In genomic region chr14:92644166-92644565, GRCh38 we compare ENCODE assay signal across 15 cellular contexts.
DNase-seq lines count a peak whose midpoint lies in the region; FAIRE-seq and TF ChIP-seq lines count a peak whose summit lies in the region.
"Had no signal": no experiment of that assay in that cellular context is flagged by ENCODE, and none has a peak within 500 bp of the region (broad histone marks: within the 10 kb centered on the region; RNA-seq: fewer than 3 reads in every experiment).

No MANE protein-coding gene starts in this region.

- no peaks in the 10 kb centered on the region for H3K27me3 Mint-ChIP-seq in mesothelial cell of epicardium (ENCODE audit: low read depth)
- peaks cover 10% of the 10 kb centered on the region for H3K27me3 Mint-ChIP-seq in neural progenitor cell (ENCODE audit: insufficient read depth, low read depth)
- H3K27me3 Mint-ChIP-seq in CD4-positive, alpha-beta memory T cell, result no peaks in the 10 kb centered on the region
- H3K27me3 Mint-ChIP-seq: effector memory CD8-positive, alpha-beta T cell had no signal

- DNase-seq in BJ (ENCODE audit: low read depth), result peak; percentile 19
- peak; percentile 63 for DNase-seq in HTR-8/SVneo (ENCODE audit: insufficient read length, low spot score)
- DNase-seq in cardiac fibroblast (ENCODE audit: low read depth in 2 of 2), result peak; percentile 57 to 69
- DNase-seq in mesothelial cell of epicardium (ENCODE audit: low spot score in 2 of 2, unreplicated experiment in 2 of 2), result no peak
- no peak for DNase-seq in neural progenitor cell (ENCODE audit: low spot score)
- no peak for DNase-seq in NCI-H2029 (lab: John Stamatoyannopoulos, UW)
- no peak for DNase-seq in CD4-positive, alpha-beta memory T cell
- no peak for DNase-seq in NCI-H446 treated with DMSO at 0.1 percent for 48 hours (lab: John Stamatoyannopoulos, UW)
- DNase-seq: amygdala; BE2C; effector memory CD8-positive, alpha-beta T cell; Peyer's patch; transverse colon; WERI-Rb-1 had no signal

- peaks cover 1% of the 10 kb centered on the region for H3K36me3 ChIP-seq in BJ (ENCODE audit: control insufficient read depth, insufficient read depth, low read length)
- H3K36me3 ChIP-seq in neural progenitor cell, result no peaks in the 10 kb centered on the region
- H3K36me3 ChIP-seq in CD4-positive, alpha-beta memory T cell (ENCODE audit: insufficient read depth, low read length), result no peaks in the 10 kb centered on the region
- H3K36me3 ChIP-seq: BE2C, transverse colon, WERI-Rb-1 had no signal

- POLR2A ChIA-PET in BJ (lab: Charles Lee), result no interaction called here
- POLR2A ChIA-PET in CD4-positive, alpha-beta memory T cell (lab: Charles Lee; ENCODE audit: partially characterized antibody), result interaction anchor here (0.8 to 1.9 kb wide), 4 partner anchors 9 to 31 kb away, joined by 3 to 6 read pairs (median 4); no protein-coding TSS in a partner anchor

- H3K79me2 ChIP-seq in neural progenitor cell (ENCODE audit: low read depth), result no peaks in the 10 kb centered on the region

- no peaks in the 10 kb centered on the region for H3K4me1 ChIP-seq in neural progenitor cell
- H3K4me1 ChIP-seq in CD4-positive, alpha-beta memory T cell (ENCODE audit: insufficient read depth, low read length), result peaks cover 42% of the 10 kb centered on the region
- H3K4me1 ChIP-seq: BE2C had no signal

- no peaks in the 10 kb centered on the region for H3F3A ChIP-seq in neural progenitor cell (ENCODE audit: low read depth)

- CTCF ChIA-PET in BJ (lab: Yijun Ruan, JAX), result interaction anchor here (1.3 to 1.4 kb wide), 3 partner anchors 11 to 55 kb away, joined by 3 to 5 read pairs (median 4); no protein-coding TSS in a partner anchor
- CTCF ChIA-PET in CD4-positive, alpha-beta memory T cell (lab: Charles Lee; ENCODE audit: partially characterized antibody), result interaction anchor here (13.3 kb wide), 1 partner anchor 29 kb away, joined by 98 read pairs; no protein-coding TSS in a partner anchor

- intact Hi-C loops in CD4-positive, alpha-beta memory T cell (cut with micrococcal nuclease), result no loop called here

- H3K27ac Mint-ChIP-seq in mesothelial cell of epicardium (peak overlapping the region; percentile 11), neural progenitor cell (no peak overlapping the region)
- no peak overlapping the region for H3K27ac Mint-ChIP-seq in CD4-positive, alpha-beta memory T cell
- H3K27ac Mint-ChIP-seq: GM23338 had no signal

- no peak overlapping the region for H2AFZ ChIP-seq in neural progenitor cell (replicated peaks)
- H2AFZ ChIP-seq: GM23338 had no signal

- H3K4me3 Mint-ChIP-seq in mesothelial cell of epicardium (no peak overlapping the region), neural progenitor cell (no peak overlapping the region)
- H3K4me3 Mint-ChIP-seq in CD4-positive, alpha-beta memory T cell, result no peak overlapping the region
- H3K4me3 Mint-ChIP-seq: effector memory CD8-positive, alpha-beta T cell; GM23338 had no signal

- H3K27ac ChIP-seq in neural progenitor cell, result no peak overlapping the region
- H3K27ac ChIP-seq in CD4-positive, alpha-beta memory T cell (ENCODE audit: low read depth, low read length), result no peak overlapping the region
- H3K27ac ChIP-seq: Peyer's patch, WERI-Rb-1 had no signal

- peak; percentile 59 for FAIRE-seq in HTR-8/SVneo (lab: Jason Lieb, UNC)

- no peak overlapping the region for H3K4me3 ChIP-seq in BJ (ENCODE audit: low read depth, low read length)
- H3K4me3 ChIP-seq in cardiac fibroblast (replicated peaks in 1 of 2; ENCODE audit: low read depth in 2 of 2, low read length in 2 of 2), result no peak overlapping the region
- H3K4me3 ChIP-seq in neural progenitor cell, result no peak overlapping the region
- no peak overlapping the region for H3K4me3 ChIP-seq in CD4-positive, alpha-beta memory T cell (ENCODE audit: low read length in 2 of 2)
- H3K4me3 ChIP-seq: GM23338, Peyer's patch, transverse colon had no signal

- H3K4me1 Mint-ChIP-seq in mesothelial cell of epicardium (peaks cover 14% of the 10 kb centered on the region), neural progenitor cell (peaks cover 8% of the 10 kb centered on the region)
- H3K4me1 Mint-ChIP-seq in CD4-positive, alpha-beta memory T cell, result peaks cover 24 to 49% (median 31%) of the 10 kb centered on the region in 4 donors
- H3K4me1 Mint-ChIP-seq: GM23338 had no signal

- peaks cover 7% of the 10 kb centered on the region for H3K9me3 Mint-ChIP-seq in mesothelial cell of epicardium
- peaks cover 14% of the 10 kb centered on the region for H3K9me3 Mint-ChIP-seq in neural progenitor cell
- H3K9me3 Mint-ChIP-seq in CD4-positive, alpha-beta memory T cell, result no peaks in the 10 kb centered on the region
- H3K9me3 Mint-ChIP-seq: effector memory CD8-positive, alpha-beta T cell had no signal

- no peak overlapping the region for H3K9ac ChIP-seq in neural progenitor cell

- H3K36me3 Mint-ChIP-seq in mesothelial cell of epicardium (peaks cover 18% of the 10 kb centered on the region), neural progenitor cell (peaks cover 3% of the 10 kb centered on the region)
- peaks cover 0 to 1% of the 10 kb centered on the region in 2 donors for H3K36me3 Mint-ChIP-seq in CD4-positive, alpha-beta memory T cell

- TF ChIP-seq CTCF in BJ (IDR thresholded peaks at IDR 0.05; ENCODE audit: insufficient read depth, low read depth, low read length) (no peak), cardiac fibroblast (IDR thresholded peaks at IDR 0.05; ENCODE audit: low read depth, low read length) (no peak), mesothelial cell of epicardium (IDR thresholded peaks at IDR 0.05; ENCODE audit: unreplicated experiment) (no peak), neural progenitor cell (IDR thresholded peaks at IDR 0.05) (no peak)

- H3K27me3 ChIP-seq in BJ (ENCODE audit: control insufficient read depth, insufficient read depth, low read length) (no peaks in the 10 kb centered on the region), neural progenitor cell (no peaks in the 10 kb centered on the region)
- no peaks in the 10 kb centered on the region for H3K27me3 ChIP-seq in CD4-positive, alpha-beta memory T cell (ENCODE audit: insufficient read depth, low read length)
- H3K27me3 ChIP-seq: BE2C, Peyer's patch, transverse colon had no signal

- no peak overlapping the region for H3K4me2 ChIP-seq in neural progenitor cell
- H3K4me2 ChIP-seq: GM23338 had no signal

- H3K9me3 ChIP-seq in neural progenitor cell (ENCODE audit: low read depth), result no peaks in the 10 kb centered on the region
- H3K9me3 ChIP-seq in CD4-positive, alpha-beta memory T cell (ENCODE audit: control insufficient read depth in 1 of 2, low read length in 2 of 2), result no peaks in the 10 kb centered on the region
- H3K9me3 ChIP-seq: BE2C, Peyer's patch, transverse colon had no signal

- no peaks in the 10 kb centered on the region for H4K20me1 ChIP-seq in neural progenitor cell (ENCODE audit: low read depth)

Comparison
In these comparisons a context has a peak if more than half of its experiments do, and no peak if none do; other contexts are left out.
1. DNase-seq: peak in BJ (single experiment), HTR-8/SVneo (single experiment) and cardiac fibroblast (2 of 2); none in mesothelial cell of epicardium (0 of 2), neural progenitor cell (single experiment), NCI-H2029 (single experiment), CD4-positive, alpha-beta memory T cell (0 of 5) and NCI-H446 treated with DMSO at 0.1 percent for 48 hours (single experiment).